ENCODE assay signal across 1 cellular context in the genomic region with DNA sequence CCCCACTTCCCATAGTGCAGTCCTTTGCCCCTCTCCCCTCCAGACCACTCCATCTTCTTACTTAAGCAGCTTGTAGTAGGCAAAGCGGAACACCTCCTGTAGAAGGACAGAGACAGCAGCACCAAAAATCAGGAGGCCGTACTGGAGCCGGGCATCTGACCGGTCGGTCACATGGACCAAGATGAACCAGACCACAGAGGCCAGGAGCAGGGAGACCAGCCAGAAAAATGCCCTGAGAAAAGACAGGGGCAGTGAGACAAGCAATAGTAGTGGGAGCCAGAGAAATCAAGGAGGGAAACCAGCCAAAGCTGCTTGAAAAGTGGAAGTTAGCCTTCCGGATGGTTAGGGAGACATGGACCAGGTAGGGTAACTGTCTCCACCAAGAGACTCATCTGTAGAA.
TF ChIP-seq lines count a peak whose summit lies in the region.

No MANE protein-coding gene starts in this region.

TF ChIP-seq in HepG2, 621 proteins besides CTCF, POLR2A, EP300 and RAD21:
- no peak for TF ChIP-seq ZNF30 (CRISPR knock-in tag; IDR thresholded peaks at IDR 0.05)
